In the genomic region with DNA sequence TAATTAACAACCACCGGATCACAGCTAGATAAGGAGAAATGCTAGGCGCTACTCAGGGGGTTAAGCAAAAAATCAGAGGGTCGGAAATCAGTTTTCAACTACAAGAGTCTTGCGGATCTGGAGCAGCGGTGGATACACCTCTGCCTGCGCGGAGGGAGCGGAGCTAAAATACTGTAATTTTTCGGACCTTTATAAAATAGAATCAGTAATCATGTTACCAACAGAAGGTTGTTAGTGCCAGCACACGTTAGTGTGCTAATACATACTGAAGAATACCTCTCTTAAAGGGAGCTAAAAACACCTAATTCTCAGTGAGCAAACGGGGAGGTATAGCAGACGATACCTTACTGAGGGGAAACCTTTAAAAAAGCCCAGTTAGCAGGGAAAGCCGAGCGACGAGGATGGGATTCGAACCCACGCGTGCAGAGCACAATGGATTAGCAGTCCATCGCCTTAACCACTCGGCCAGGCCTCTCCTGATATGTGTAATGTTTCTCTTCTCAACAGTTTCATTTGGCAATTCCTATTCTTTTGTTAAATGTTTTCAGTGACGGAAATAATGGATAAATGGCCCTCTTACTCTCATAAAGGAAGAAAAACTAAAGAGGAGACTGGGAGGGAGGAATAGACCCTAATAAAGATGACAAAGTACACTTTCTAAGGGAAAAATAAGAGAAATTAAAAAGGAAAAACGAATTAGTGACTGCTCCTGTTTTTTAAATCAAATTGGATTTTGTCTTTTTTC, we compare ENCODE assay signal across 8 cellular contexts. TPM values are rescaled to one million over a fixed set of nuclear protein-coding genes. Genes with fewer than 3 reads are reported as not detected.
DNase-seq lines count a peak whose midpoint lies in the region; ATAC-seq and TF ChIP-seq lines count a peak whose summit lies in the region.

No MANE protein-coding gene starts in this region.

- TF ChIP-seq CTCF in AG10803 (conservative IDR thresholded peaks at IDR 0.05; ENCODE audit: low read length) = no peak

- peak overlapping the region; percentile 45 to 81 for H3K27ac ChIP-seq in esophagus (ENCODE audit: low read depth in 2 of 2, low read length in 1 of 2)

- no peaks in the 10 kb centered on the region for H3K4me1 ChIP-seq in esophagus (ENCODE audit: control insufficient read depth in 2 of 2, insufficient read depth in 2 of 2, low read length in 1 of 2)

- H3K36me3 ChIP-seq in esophagus (ENCODE audit: control insufficient read depth in 2 of 2, insufficient read depth in 2 of 2, low read length in 1 of 2) = no peaks in the 10 kb centered on the region

- WGBS in esophagus, 2 donors = 15 to 31% methylated on average over 21 to 22 of the region's 22 CpGs

- H3K4me3 ChIP-seq in AG10803 (ENCODE audit: low read length) = peak overlapping the region; percentile 45
- H3K4me3 ChIP-seq in esophagus (ENCODE audit: low read depth in 1 of 2, low read length in 2 of 2) = peak overlapping the region in 1 of 2 donors; percentile 49

- no peaks in the 10 kb centered on the region for H3K27me3 ChIP-seq in esophagus (ENCODE audit: control insufficient read depth in 1 of 2, insufficient read depth in 2 of 2, low read length in 2 of 2)

- H3K9me3 ChIP-seq in esophagus (ENCODE audit: control insufficient read depth in 2 of 2, insufficient read depth in 1 of 2, low read depth in 1 of 2, low read length in 1 of 2) = no peaks in the 10 kb centered on the region

- DNase-seq in AG10803 (ENCODE audit: low read depth) (peak; percentile 64), NCI-H2171 treated with DMSO at 0.1 percent for 48 hours (lab: John Stamatoyannopoulos, UW) (peak; percentile 47), activated T-cell treated with anti-CD3 and anti-CD28 coated beads for 24 hours (ENCODE audit: low read depth) (peak; percentile 76), myocyte (ENCODE audit: low read depth) (peak; percentile 32), superior temporal gyrus (ENCODE audit: extremely low spot score) (peak; percentile 77), NCI-H2196 (lab: John Stamatoyannopoulos, UW; ENCODE audit: unreplicated experiment) (no peak)

- peak; percentile 39 for ATAC-seq in GM21381 (IDR thresholded peaks at IDR 0.05; ENCODE audit: unreplicated experiment)

RNA-seq across cellular contexts. Expression of gene BTN3A2, which starts 59.7 kb away (rescaled TPM):
- polyA plus RNA-seq in esophagus = 1 to 10 TPM; 7.3 to 7.8 TPM
- total RNA-seq in myocyte = 17.4 and 21.8 TPM in 2 replicates
- 26.4 TPM for polyA plus RNA-seq in myocyte (2012)
